Comparison of ENCODE assay signal across 24 cellular contexts in genomic region chr6:7557652-7558051, GRCh38. TPM values are rescaled to one million over a fixed set of nuclear protein-coding genes. Genes with fewer than 3 reads are reported as not detected.
"Had no signal": no experiment of that assay in that cellular context is flagged by ENCODE, and none has a peak within 500 bp of the region (broad histone marks: within the 10 kb centered on the region; RNA-seq: fewer than 3 reads in every experiment).

No MANE protein-coding gene starts in this region.

- H3K4me1 ChIP-seq: SJSA1 had no signal

- DNase-seq: activated B cell treated with CpG ODN at 0.5 μM for 24 hours; activated CD4-positive, alpha-beta T cell treated with anti-CD3 and anti-CD28 coated beads for 1 hour; activated CD4-positive, alpha-beta T cell treated with anti-CD3 and anti-CD28 coated beads, Interleukin-2, amount 10 ng/mL, durations not matched to agents 24 days and 14 days; activated CD4-positive, alpha-beta T cell treated with anti-CD3 and anti-CD28 coated beads, Interleukin-2, amount 50 U/mL, for 48 hours; activated CD8-positive, alpha-beta memory T cell treated with anti-CD3 and anti-CD28 coated beads, Interleukin-2, amount 10 ng/mL, durations not matched to agents 7 days and 5 days; activated gamma-delta T cell; activated naive CD4-positive, alpha-beta T cell treated with anti-CD3 and anti-CD28 coated beads for 36 hours; activated T-cell treated with anti-CD3 and anti-CD28 coated beads, Interleukin-2, amount 50 U/mL, for 48 hours; amygdala; Karpas-422; NCI-H1048; NCI-H146; NCI-H187 treated with DMSO at 0.1 percent for 48 hours; NCI-H2107; NCI-H2171 treated with DMSO at 0.1 percent for 48 hours; NCI-H226; NCI-H526; NCI-H774; RPMI8226; SHP77; SW 1271 had no signal

- H3K4me3 ChIP-seq: SJSA1 had no signal

- H3K36me3 ChIP-seq: SJSA1 had no signal

- H3K27ac ChIP-seq: SJSA1 had no signal

- H3K9me3 ChIP-seq: SJSA1 had no signal

- ATAC-seq: activated CD8-positive, alpha-beta memory T cell treated with anti-CD3 and anti-CD28 coated beads, Interleukin-2, amount 10 ng/mL, durations not matched to agents 7 days and 5 days; activated T-helper 17 cell treated with anti-CD3 and anti-CD28 coated beads, Interleukin-2, amount 50 U/mL, for 72 hours; SK-N-SH treated with all-trans-retinoic acid at 6 μM for 48 hours had no signal

RNA-seq across cellular contexts. Expression of gene DSP, which starts 16.2 kb away (rescaled TPM):
- total RNA-seq: activated CD4-positive, alpha-beta T cell treated with anti-CD3 and anti-CD28 coated beads, Interleukin-2, amount 10 ng/mL, durations not matched to agents 24 days and 14 days had no signal
